ENCODE assay signal across 14 cellular contexts in the genomic region with DNA sequence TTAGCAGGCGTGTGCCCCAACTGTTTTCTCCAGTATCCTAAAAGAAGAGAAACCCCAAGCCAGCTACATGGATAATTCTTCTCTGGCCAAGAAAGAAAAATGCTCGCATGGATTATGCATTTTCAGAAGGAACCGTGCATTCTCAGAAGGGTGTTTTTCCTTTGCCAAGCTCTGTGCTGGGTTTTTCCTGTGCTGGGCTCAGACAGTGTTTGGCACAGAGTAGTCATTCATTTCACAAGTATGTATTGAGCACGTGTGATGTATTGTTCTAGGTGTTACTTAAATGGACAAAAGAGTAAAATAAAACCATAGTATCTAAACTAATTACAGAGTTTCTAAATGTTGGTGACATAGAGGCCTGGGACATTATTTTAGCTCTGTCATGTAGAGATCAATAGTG.
DNase-seq lines count a peak whose midpoint lies in the region; ATAC-seq and TF ChIP-seq lines count a peak whose summit lies in the region.
"Had no signal": no experiment of that assay in that cellular context is flagged by ENCODE, and none has a peak within 500 bp of the region (broad histone marks: within the 10 kb centered on the region; RNA-seq: fewer than 3 reads in every experiment).

No MANE protein-coding gene starts in this region.

- TF ChIP-seq CTCF in H9 (conservative IDR thresholded peaks at IDR 0.05), result no peak
- no peak for TF ChIP-seq CTCF in fibroblast of mammary gland (conservative IDR thresholded peaks at IDR 0.05; ENCODE audit: control insufficient read depth, insufficient read depth, low read depth, low read length)

- H3K14ac ChIP-seq in H9 (ENCODE audit: insufficient read depth, low read length), result no peak overlapping the region

- H2AFZ ChIP-seq in H9 (ENCODE audit: low read length), result no peak overlapping the region

- no peak overlapping the region for H3K27ac ChIP-seq in H9 (ENCODE audit: insufficient read length, low read depth, low read length)
- H3K27ac ChIP-seq: heart left ventricle, pancreas had no signal

- no CpG with 5 or more reads among the region's 4 CpGs for WGBS in H9 (ENCODE audit: extremely low coverage, insufficient read length, low lambda C conversion rate)

- no peaks in the 10 kb centered on the region; a peak in 1 of 5 replicates for H3K9me3 Mint-ChIP-seq in H9
- H3K9me3 Mint-ChIP-seq: stimulated activated effector memory CD8-positive, alpha-beta T cell treated with anti-CD3 and anti-CD28 coated beads, Interleukin-12 subunit alpha, Interleukin-12 subunit beta, amount 100 ng/mL, for 72 hours had no signal

- DNase-seq in H9 (no peak), astrocyte of the hippocampus (ENCODE audit: low read depth, low spot score) (peak; percentile 31), fibroblast of mammary gland (ENCODE audit: low read depth) (peak; percentile 9), pons (ENCODE audit: low spot score) (peak; percentile 25), SK-N-DZ (ENCODE audit: low spot score) (no peak)
- no peak for DNase-seq in stimulated activated CD4-positive, alpha-beta T cell treated with anti-CD3 and anti-CD28 coated beads, Interleukin-12 subunit alpha, Interleukin-12 subunit beta, amount 100 ng/mL, for 4 hours
- DNase-seq in stimulated activated CD4-positive, alpha-beta T cell treated with anti-CD3 and anti-CD28 coated beads, Interleukin-15, amount 100 ng/mL, for 24 hours, result no peak
- DNase-seq: activated naive CD4-positive, alpha-beta T cell treated with Interleukin-2 at 50 U/mL for 16 hours; NCI-H146 had no signal

- peaks cover 17 to 18% of the 10 kb centered on the region in 2 experiments for H3K4me1 Mint-ChIP-seq in H9
- H3K4me1 Mint-ChIP-seq: stimulated activated effector memory CD8-positive, alpha-beta T cell treated with anti-CD3 and anti-CD28 coated beads, Interleukin-12 subunit alpha, Interleukin-12 subunit beta, amount 100 ng/mL, for 72 hours had no signal

- no peak overlapping the region for H3K4me3 Mint-ChIP-seq in H9
- H3K4me3 Mint-ChIP-seq: stimulated activated effector memory CD8-positive, alpha-beta T cell treated with anti-CD3 and anti-CD28 coated beads, Interleukin-12 subunit alpha, Interleukin-12 subunit beta, amount 100 ng/mL, for 72 hours had no signal

- H3K56ac ChIP-seq in H9 (ENCODE audit: insufficient read length, low read depth, low read length), result no peak overlapping the region

- H3K23me2 ChIP-seq in H9 (ENCODE audit: insufficient read length, low read depth, low read length, poor library complexity, severe bottlenecking), result no peaks in the 10 kb centered on the region

- H4K8ac ChIP-seq in H9 (replicated peaks; ENCODE audit: insufficient read length, low read depth, low read length), result no peak overlapping the region

- no peak overlapping the region for H4K5ac ChIP-seq in H9 (ENCODE audit: insufficient read length, low read depth, low read length)

- no peak overlapping the region for H4K91ac ChIP-seq in H9 (ENCODE audit: insufficient read length, low read depth, low read length)

- H3K79me1 ChIP-seq in H9 (ENCODE audit: insufficient read depth, low read depth, low read length, poor library complexity, severe bottlenecking), result no peaks in the 10 kb centered on the region

- H3K27me3 Mint-ChIP-seq in H9 (ENCODE audit: low read depth), result no peaks in the 10 kb centered on the region

- no peaks in the 10 kb centered on the region for H3K36me3 Mint-ChIP-seq in H9 (ENCODE audit: insufficient read depth in 1 of 3, low read depth in 3 of 3)
- H3K36me3 Mint-ChIP-seq: stimulated activated effector memory CD8-positive, alpha-beta T cell treated with anti-CD3 and anti-CD28 coated beads, Interleukin-12 subunit alpha, Interleukin-12 subunit beta, amount 100 ng/mL, for 72 hours had no signal

- H4K20me1 ChIP-seq in H9 (ENCODE audit: control insufficient read depth, insufficient read depth, insufficient read length), result no peaks in the 10 kb centered on the region

- H3K4ac ChIP-seq in H9 (ENCODE audit: low read depth, low read length), result no peak overlapping the region

- H2BK15ac ChIP-seq in H9 (ENCODE audit: low read depth, low read length), result no peak overlapping the region

- H3K9me3 ChIP-seq in H9 (ENCODE audit: control insufficient read depth, low read depth, low read length), result no peaks in the 10 kb centered on the region
- H3K9me3 ChIP-seq: BE2C, pancreas had no signal

- no peak for ATAC-seq in GM18861 (IDR thresholded peaks at IDR 0.05; ENCODE audit: unreplicated experiment)

- H3K27ac Mint-ChIP-seq in H9, result peak overlapping the region in 2 of 3 experiments; percentile 95 to 97; a peak in 2 of 7 replicates
- H3K27ac Mint-ChIP-seq: stimulated activated effector memory CD8-positive, alpha-beta T cell treated with anti-CD3 and anti-CD28 coated beads, Interleukin-12 subunit alpha, Interleukin-12 subunit beta, amount 100 ng/mL, for 72 hours had no signal

- no peak overlapping the region for H3K4me2 ChIP-seq in H9 (ENCODE audit: insufficient read depth, insufficient read length, low read length)

- H2BK5ac ChIP-seq in H9 (ENCODE audit: insufficient read length, low read length), result no peak overlapping the region

- no peak overlapping the region for H3K23ac ChIP-seq in H9 (ENCODE audit: insufficient read length, low read depth, low read length)

- H3K27me3 ChIP-seq in H9 (ENCODE audit: insufficient read depth, low read length), result no peaks in the 10 kb centered on the region
- H3K27me3 ChIP-seq: BE2C, heart left ventricle, pancreas had no signal

- H2BK120ac ChIP-seq in H9 (ENCODE audit: low read depth, low read length, poor library complexity, severe bottlenecking), result no peak overlapping the region

- no peak overlapping the region for H3K4me3 ChIP-seq in fibroblast of mammary gland (ENCODE audit: control insufficient read depth, low read depth, low read length)
- H3K4me3 ChIP-seq: pancreas had no signal

- no peak overlapping the region for H2AK5ac ChIP-seq in H9 (ENCODE audit: insufficient read length, low read length)

- no peaks in the 10 kb centered on the region for H3K79me2 ChIP-seq in H9 (ENCODE audit: insufficient read depth, low read length)

- no peaks in the 10 kb centered on the region for H3K4me1 ChIP-seq in H9 (ENCODE audit: insufficient read depth, low read length)

- no peak overlapping the region for H3K18ac ChIP-seq in H9 (ENCODE audit: insufficient read length, low read depth, low read length)

- H3T11ph ChIP-seq in H9 (ENCODE audit: low read length), result no peak overlapping the region

- H2BK12ac ChIP-seq in H9 (ENCODE audit: insufficient read length, low read depth, low read length), result no peak overlapping the region

- no peak overlapping the region for H2BK20ac ChIP-seq in H9 (ENCODE audit: low read depth, low read length, poor library complexity, severe bottlenecking)

- no peak overlapping the region for H3K9ac ChIP-seq in H9 (ENCODE audit: extremely low read depth, insufficient read length, low read length)

Comparison
In these comparisons a context has a peak if more than half of its experiments do, and no peak if none do; other contexts are left out.
1. DNase-seq: peak in astrocyte of the hippocampus (single experiment), fibroblast of mammary gland (single experiment) and pons (single experiment); none in H9 (single experiment), stimulated activated CD4-positive, alpha-beta T cell treated with anti-CD3 and anti-CD28 coated beads, Interleukin-12 subunit alpha, Interleukin-12 subunit beta, amount 100 ng/mL, for 4 hours (single experiment), SK-N-DZ (single experiment) and stimulated activated CD4-positive, alpha-beta T cell treated with anti-CD3 and anti-CD28 coated beads, Interleukin-15, amount 100 ng/mL, for 24 hours (single experiment).